Comparison of ENCODE assay signal across 26 cellular contexts in genomic region chr7:114484226-114484625, GRCh38.
"Had no signal": no experiment of that assay in that cellular context is flagged by ENCODE, and none has a peak within 500 bp of the region (broad histone marks: within the 10 kb centered on the region; RNA-seq: fewer than 3 reads in every experiment).

No MANE protein-coding gene starts in this region.

- H3K27me3 ChIP-seq: neural progenitor cell, ovary, right lobe of liver, sigmoid colon, stomach, thyroid gland, tibial nerve, upper lobe of left lung, vagina had no signal

- H3K79me2 ChIP-seq: parathyroid adenoma had no signal

- H3K4me2 ChIP-seq: neural progenitor cell had no signal

- ATAC-seq: natural killer cell; psoas muscle; right cardiac atrium; right lobe of liver; stimulated activated effector memory CD8-positive, alpha-beta T cell treated with anti-CD3 and anti-CD28 coated beads, Interleukin-12 subunit alpha, Interleukin-12 subunit beta, amount 100 ng/mL, for 72 hours; stimulated activated naive B cell treated with anti-CD40 and anti-IgM and Interleukin-4, amounts not matched to agents 10 μg/mL and 1 μg/mL and 100 μg/mL, for 72 hours had no signal

- FAIRE-seq: urothelium cell line had no signal

- H3K4me3 ChIP-seq: neural progenitor cell, ovary, psoas muscle, right lobe of liver, sigmoid colon, stomach, thoracic aorta, thyroid gland, tibial nerve, upper lobe of left lung, vagina had no signal

- H3K9ac ChIP-seq: neural progenitor cell, parathyroid adenoma had no signal

- H3K36me3 ChIP-seq: neural progenitor cell, ovary, right lobe of liver, sigmoid colon, stomach, thoracic aorta, thyroid gland, tibial nerve, upper lobe of left lung, vagina had no signal

- DNase-seq: natural killer cell; occipital lobe; ovary; posterior cingulate gyrus; psoas muscle; right cardiac atrium; right lobe of liver; sigmoid colon; small intestine; stimulated activated CD4-positive, alpha-beta T cell treated with anti-CD3 and anti-CD28 coated beads, Interleukin-15, amount 100 ng/mL, for 24 hours; stimulated activated CD4-positive, alpha-beta T cell treated with anti-CD3 and anti-CD28 coated beads, Interleukin-2, amount 100 ng/mL, for 24 hours; stimulated activated CD4-positive, alpha-beta T cell treated with anti-CD3 and anti-CD28 coated beads, Interleukin-2, amount 100 ng/mL, for 48 hours; stimulated activated CD4-positive, alpha-beta T cell treated with anti-CD3 and anti-CD28 coated beads, Interleukin-4, amount 100 ng/mL, for 24 hours; stimulated activated naive B cell treated with anti-CD40 and anti-IgM and Interleukin-4, amounts not matched to agents 10 μg/mL and 1 μg/mL and 100 μg/mL, for 72 hours; stimulated activated naive CD4-positive, alpha-beta T cell treated with Interleukin-2 at 50 U/mL for 16 hours; stomach; thyroid gland; trophoblast cell; upper lobe of left lung had no signal

- H3K27ac ChIP-seq: neural progenitor cell, ovary, parathyroid adenoma, psoas muscle, right lobe of liver, sigmoid colon, stomach, thoracic aorta, thyroid gland, tibial nerve, upper lobe of left lung, vagina had no signal

- H3K4me1 ChIP-seq: neural progenitor cell, parathyroid adenoma, right lobe of liver, stomach, thyroid gland, tibial nerve, upper lobe of left lung, vagina had no signal
